38 cellular contexts compared by ENCODE assay signal in genomic region chr3:41411065-41411464, GRCh38.
"Had no signal": no experiment of that assay in that cellular context is flagged by ENCODE, and none has a peak within 500 bp of the region (broad histone marks: within the 10 kb centered on the region; RNA-seq: fewer than 3 reads in every experiment).

No MANE protein-coding gene starts in this region.

- H3K9me3 Mint-ChIP-seq: activated naive CD4-positive, alpha-beta T cell treated with anti-CD3 and anti-CD28 coated beads for 36 hours; activated naive CD4-positive, alpha-beta T cell treated with anti-CD3 and anti-CD28 coated beads, Interleukin-2, amount 10 ng/mL, durations not matched to agents 7 days and 5 days; activated naive CD4-positive, alpha-beta T cell treated with anti-CD3 and anti-CD28 coated beads, Interleukin-2, amount 50 U/mL, for 24 hours; activated T-cell treated with anti-CD3 and anti-CD28 coated beads, Interleukin-2, amount 50 U/mL, for 4 hours had no signal

- H3K4me1 ChIP-seq: adrenal gland, ascending aorta, body of pancreas, breast epithelium had no signal

- H3K4me3 ChIP-seq: adrenal gland, ascending aorta, body of pancreas, breast epithelium, cardiac muscle cell had no signal

- H3K36me3 Mint-ChIP-seq: activated naive CD4-positive, alpha-beta T cell treated with anti-CD3 and anti-CD28 coated beads, Interleukin-2, amount 10 ng/mL, durations not matched to agents 7 days and 5 days; brain had no signal

- H3K27ac Mint-ChIP-seq: activated naive CD4-positive, alpha-beta T cell treated with anti-CD3 and anti-CD28 coated beads for 36 hours; activated naive CD4-positive, alpha-beta T cell treated with anti-CD3 and anti-CD28 coated beads, Interleukin-2, amount 10 ng/mL, durations not matched to agents 7 days and 5 days; activated naive CD4-positive, alpha-beta T cell treated with anti-CD3 and anti-CD28 coated beads, Interleukin-2, amount 50 U/mL, for 24 hours; activated naive CD4-positive, alpha-beta T cell treated with anti-CD3 and anti-CD28 coated beads, Interleukin-2, amount 50 U/mL, for 72 hours; activated naive CD8-positive, alpha-beta T cell; activated naive CD8-positive, alpha-beta T cell treated with anti-CD3 and anti-CD28 coated beads for 36 hours; activated naive CD8-positive, alpha-beta T cell treated with anti-CD3 and anti-CD28 coated beads, Interleukin-2, amount 10 ng/mL, durations not matched to agents 7 days and 5 days; activated naive CD8-positive, alpha-beta T cell treated with anti-CD3 and anti-CD28 coated beads, Interleukin-2, amount 50 U/mL, for 24 hours; activated T-cell treated with anti-CD3 and anti-CD28 coated beads, Interleukin-2, amount 50 U/mL, for 24 hours; activated T-cell treated with anti-CD3 and anti-CD28 coated beads, Interleukin-2, amount 50 U/mL, for 72 hours; activated T-helper 1 cell treated with anti-CD3 and anti-CD28 coated beads, Interleukin-12 subunit alpha, Interleukin-12 subunit beta, Interleukin-2, Interleukin-4 antibody, amounts not matched to agents 30 ng/mL and 10 ng/mL and 1 ng/mL, durations not matched to agents 14 hours and 24 hours and 36 hours; activated T-helper 17 cell treated with anti-CD3 and anti-CD28 coated beads, Interleukin-2, amount 50 U/mL, for 72 hours; activated T-helper 2 cell treated with anti-CD3 and anti-CD28 coated beads, Interferon-gamma antibody, Interleukin-2, Interleukin-4, amounts not matched to agents 10 μg/mL and 5 μg/mL and 100 μg/mL, durations not matched to agents 14 hours and 24 hours and 36 hours; brain had no signal

- H3K27ac ChIP-seq: adrenal gland, ascending aorta, body of pancreas, brain microvascular endothelial cell, breast epithelium, cardiac muscle cell had no signal

- H3K4me3 Mint-ChIP-seq: activated naive CD4-positive, alpha-beta T cell treated with anti-CD3 and anti-CD28 coated beads for 36 hours; activated naive CD4-positive, alpha-beta T cell treated with anti-CD3 and anti-CD28 coated beads, Interleukin-2, amount 10 ng/mL, durations not matched to agents 7 days and 5 days; activated naive CD4-positive, alpha-beta T cell treated with anti-CD3 and anti-CD28 coated beads, Interleukin-2, amount 50 U/mL, for 24 hours; activated naive CD8-positive, alpha-beta T cell; activated naive CD8-positive, alpha-beta T cell treated with anti-CD3 and anti-CD28 coated beads for 36 hours; activated naive CD8-positive, alpha-beta T cell treated with anti-CD3 and anti-CD28 coated beads, Interleukin-2, amount 10 ng/mL, durations not matched to agents 7 days and 5 days; activated naive CD8-positive, alpha-beta T cell treated with anti-CD3 and anti-CD28 coated beads, Interleukin-2, amount 50 U/mL, for 24 hours; activated T-cell treated with anti-CD3 and anti-CD28 coated beads, Interleukin-2, amount 50 U/mL, for 24 hours; activated T-cell treated with anti-CD3 and anti-CD28 coated beads, Interleukin-2, amount 50 U/mL, for 4 hours; activated T-cell treated with anti-CD3 and anti-CD28 coated beads, Interleukin-2, amount 50 U/mL, for 72 hours; activated T-helper 1 cell treated with anti-CD3 and anti-CD28 coated beads, Interleukin-12 subunit alpha, Interleukin-12 subunit beta, Interleukin-2, Interleukin-4 antibody, amounts not matched to agents 30 ng/mL and 10 ng/mL and 1 ng/mL, durations not matched to agents 14 hours and 24 hours and 36 hours; activated T-helper 17 cell treated with anti-CD3 and anti-CD28 coated beads, Interleukin-2, amount 50 U/mL, for 72 hours; brain; central memory CD8-positive, alpha-beta T cell had no signal

- H3K9me3 ChIP-seq: adrenal gland, ascending aorta, body of pancreas, breast epithelium had no signal

- H3K36me3 ChIP-seq: adrenal gland, ascending aorta, brain microvascular endothelial cell, breast epithelium, cardiac muscle cell had no signal

- H3K4me1 Mint-ChIP-seq: activated naive CD4-positive, alpha-beta T cell treated with anti-CD3 and anti-CD28 coated beads, Interleukin-2, amount 10 ng/mL, durations not matched to agents 7 days and 5 days; activated naive CD4-positive, alpha-beta T cell treated with anti-CD3 and anti-CD28 coated beads, Interleukin-2, amount 50 U/mL, for 24 hours; activated naive CD8-positive, alpha-beta T cell treated with anti-CD3 and anti-CD28 coated beads for 36 hours; activated naive CD8-positive, alpha-beta T cell treated with anti-CD3 and anti-CD28 coated beads, Interleukin-2, amount 10 ng/mL, durations not matched to agents 7 days and 5 days; activated naive CD8-positive, alpha-beta T cell treated with anti-CD3 and anti-CD28 coated beads, Interleukin-2, amount 50 U/mL, for 24 hours; activated T-helper 17 cell treated with anti-CD3 and anti-CD28 coated beads, Interleukin-2, amount 50 U/mL, for 72 hours; brain had no signal

- DNase-seq: activated effector memory CD4-positive, alpha-beta T cell treated with anti-CD3 and anti-CD28 coated beads, Interleukin-2, amount 50 U/mL, for 16 hours; activated effector memory CD4-positive, alpha-beta T cell treated with Interleukin-2 at 50 U/mL for 16 hours; activated gamma-delta T cell; activated gamma-delta T cell treated with Interleukin-2 at 50 U/mL for 16 hours; activated naive CD4-positive, alpha-beta T cell; activated naive CD4-positive, alpha-beta T cell treated with anti-CD3 and anti-CD28 coated beads for 36 hours; activated naive CD4-positive, alpha-beta T cell treated with anti-CD3 and anti-CD28 coated beads, Interleukin-2, amount 10 ng/mL, durations not matched to agents 7 days and 5 days; activated naive CD4-positive, alpha-beta T cell treated with anti-CD3 and anti-CD28 coated beads, Interleukin-2, amount 50 U/mL, for 16 hours; activated naive CD4-positive, alpha-beta T cell treated with Interleukin-2 at 50 U/mL for 16 hours; activated naive CD8-positive, alpha-beta T cell treated with anti-CD3 and anti-CD28 coated beads for 36 hours; activated naive CD8-positive, alpha-beta T cell treated with anti-CD3 and anti-CD28 coated beads, Interleukin-2, amount 10 ng/mL, durations not matched to agents 7 days and 5 days; activated naive CD8-positive, alpha-beta T cell treated with anti-CD3 and anti-CD28 coated beads, Interleukin-2, amount 50 U/mL, for 24 hours; activated T-cell treated with anti-CD3 and anti-CD28 coated beads, Interleukin-2, amount 50 U/mL, for 1 hour; activated T-cell treated with anti-CD3 and anti-CD28 coated beads, Interleukin-2, amount 50 U/mL, for 24 hours; activated T-cell treated with anti-CD3 and anti-CD28 coated beads, Interleukin-2, amount 50 U/mL, for 4 hours; activated T-cell treated with anti-CD3 and anti-CD28 coated beads, Interleukin-2, amount 50 U/mL, for 48 hours; activated T-cell treated with anti-CD3 and anti-CD28 coated beads, Interleukin-2, amount 50 U/mL, for 72 hours; adrenal gland; amniotic stem cell; amygdala; anterior cingulate cortex; aorta; body of pancreas; brain microvascular endothelial cell; caudate nucleus; central memory CD4-positive, alpha-beta T cell; cerebellar nuclear complex had no signal

- H3K27me3 Mint-ChIP-seq: activated naive CD4-positive, alpha-beta T cell treated with anti-CD3 and anti-CD28 coated beads, Interleukin-2, amount 10 ng/mL, durations not matched to agents 7 days and 5 days; activated naive CD4-positive, alpha-beta T cell treated with anti-CD3 and anti-CD28 coated beads, Interleukin-2, amount 50 U/mL, for 24 hours; activated naive CD8-positive, alpha-beta T cell; activated naive CD8-positive, alpha-beta T cell treated with anti-CD3 and anti-CD28 coated beads for 36 hours; activated naive CD8-positive, alpha-beta T cell treated with anti-CD3 and anti-CD28 coated beads, Interleukin-2, amount 10 ng/mL, durations not matched to agents 7 days and 5 days; activated naive CD8-positive, alpha-beta T cell treated with anti-CD3 and anti-CD28 coated beads, Interleukin-2, amount 50 U/mL, for 24 hours; activated T-cell treated with anti-CD3 and anti-CD28 coated beads, Interleukin-2, amount 50 U/mL, for 24 hours; activated T-helper 17 cell treated with anti-CD3 and anti-CD28 coated beads, Interleukin-2, amount 50 U/mL, for 72 hours; brain; central memory CD8-positive, alpha-beta T cell had no signal

- H3K27me3 ChIP-seq: adrenal gland, ascending aorta, body of pancreas, brain microvascular endothelial cell, breast epithelium, cardiac muscle cell had no signal
